Comparison of ENCODE assay signal across 8 cellular contexts in the genomic region with DNA sequence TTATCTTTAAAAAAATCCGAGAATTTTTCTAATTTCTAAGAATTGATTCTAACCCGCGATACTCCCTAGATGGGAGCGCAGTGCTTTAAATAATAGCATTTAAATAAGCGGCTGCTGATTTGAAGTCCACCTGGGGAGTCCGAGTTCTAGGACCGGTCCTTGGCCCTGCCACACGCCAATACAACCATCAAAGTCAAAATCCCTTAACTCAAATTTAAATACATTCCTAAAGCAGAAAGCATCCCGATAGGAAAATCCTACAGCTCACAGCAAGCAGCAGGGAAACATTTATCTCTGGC. TPM values are rescaled to one million over a fixed set of nuclear protein-coding genes. Genes with fewer than 3 reads are reported as not detected.
DNase-seq lines count a peak whose midpoint lies in the region; ATAC-seq, FAIRE-seq and TF ChIP-seq lines count a peak whose summit lies in the region.

No MANE protein-coding gene starts in this region.

- no peak for TF ChIP-seq EP300 in A549 (IDR thresholded peaks at IDR 0.05)

- H3K4me1 ChIP-seq in A549, result peaks cover 58% of the 10 kb centered on the region
- peaks cover 18% of the 10 kb centered on the region for H3K4me1 ChIP-seq in mononuclear cell (ENCODE audit: insufficient read depth, low read length)

- H3K27ac ChIP-seq in A549 (peak overlapping the region; percentile 91 to 96), brain microvascular endothelial cell (peak overlapping the region; percentile 98)

- H3K36me3 ChIP-seq in brain microvascular endothelial cell (replicated peaks), result no peaks in the 10 kb centered on the region

- POLR2A ChIA-PET in A549 (lab: Yijun Ruan, JAX), result interaction anchor here (0.7 to 3.6 kb wide), 10 partner anchors 19 to 283 kb away, joined by 3 to 66 read pairs (median 3); a partner anchor contains a TSS
- POLR2A ChIA-PET in HEK293T (lab: Yijun Ruan, JAX), result interaction anchor here (0.6 to 1.4 kb wide), 9 partner anchors 8 to 1737 kb away, joined by 3 to 9 read pairs (median 3); a partner anchor contains a TSS

- H3K4me3 ChIP-seq in A549 (peak overlapping the region; percentile 86), brain microvascular endothelial cell (ENCODE audit: low read depth, low read length) (peak overlapping the region; percentile 53), mononuclear cell (ENCODE audit: low read length) (peak overlapping the region; percentile 65)

- TF ChIP-seq CTCF in A549 (IDR thresholded peaks at IDR 0.05) (no peak), brain microvascular endothelial cell (IDR thresholded peaks at IDR 0.05; ENCODE audit: low read depth, low read length, missing control alignments) (no peak)

- H3K9me3 ChIP-seq in A549, result no peaks in the 10 kb centered on the region
- no peaks in the 10 kb centered on the region for H3K9me3 ChIP-seq in mononuclear cell (ENCODE audit: low read depth, low read length)

- no peak for FAIRE-seq in A549 (lab: Jason Lieb, UNC)

- peak; percentile 4 to 23; a peak in 5 of 6 replicates for ATAC-seq in A549

- no peak for TF ChIP-seq POLR2A in A549 (IDR thresholded peaks at IDR 0.05; ENCODE audit: low read length)

- WGBS in A549 (ENCODE audit: missing lambda C conversion rate), result 2% methylated on average over 9 of the region's 9 CpGs

- TF ChIP-seq RAD21 in A549 (conservative IDR thresholded peaks at IDR 0.05 in 1 of 2, IDR thresholded peaks at IDR 0.05 in 1 of 2), result no peak

- H3K27me3 ChIP-seq in brain microvascular endothelial cell (replicated peaks) (no peaks in the 10 kb centered on the region), mononuclear cell (ENCODE audit: insufficient read depth, low read length) (no peaks in the 10 kb centered on the region)

- H3K4me2 ChIP-seq in A549, result peak overlapping the region; percentile 83

- DNase-seq in A549 (ENCODE audit: low read depth in 1 of 2, low spot score in 1 of 2) (no peak), HEK293T (ENCODE audit: extremely low spot score) (peak; percentile 6), brain microvascular endothelial cell (peak; percentile 1), AG08395 (ENCODE audit: low spot score) (no peak), NCI-H748 treated with DMSO at 0.1 percent for 48 hours (lab: John Stamatoyannopoulos, UW) (no peak)
- no peak for DNase-seq in stimulated activated CD4-positive, alpha-beta T cell treated with anti-CD3 and anti-CD28 coated beads, Interleukin-4, amount 100 ng/mL, for 24 hours
- DNase-seq in effector CD4-positive, alpha-beta T cell, result no peak

- in situ Hi-C loops in brain microvascular endothelial cell (cut with HindIII; ENCODE audit: low pct_ligation_motif_present, low sequenced_read_pairs), result no loop called here

- CTCF ChIA-PET in A549 (lab: Yijun Ruan, JAX) (interaction anchor here (0.6 to 9.1 kb wide), 29 partner anchors 8 to 137 kb away, joined by 3 to 83 read pairs (median 6); a partner anchor contains a TSS), HEK293T (lab: Yijun Ruan, JAX) (interaction anchor here (0.7 to 1.7 kb wide), 3 partner anchors 23 to 901 kb away, joined by 3 to 14 read pairs (median 3); no protein-coding TSS in a partner anchor)

TF ChIP-seq in A549, 52 proteins besides CTCF, POLR2A, EP300 and RAD21:
- no peak for TF ChIP-seq HOXB5 (CRISPR knock-in tag; IDR thresholded peaks at IDR 0.05)

TF ChIP-seq in HEK293T, 16 proteins besides CTCF, POLR2A, EP300 and RAD21:
- TF ChIP-seq SUZ12 (IDR thresholded peaks at IDR 0.05) (no peak), FOXK2 (IDR thresholded peaks at IDR 0.05) (no peak), ELF4 (IDR thresholded peaks at IDR 0.05) (no peak), CTBP1 (IDR thresholded peaks at IDR 0.05; ENCODE audit: borderline replicate concordance) (no peak), ARNT (IDR thresholded peaks at IDR 0.05) (no peak), ZNF384 (IDR thresholded peaks at IDR 0.05) (no peak), LEF1 (IDR thresholded peaks at IDR 0.05; ENCODE audit: borderline replicate concordance) (no peak), TARDBP (IDR thresholded peaks at IDR 0.05) (no peak), HDGF (IDR thresholded peaks at IDR 0.05; ENCODE audit: borderline replicate concordance) (no peak)
- TF ChIP-seq, protein P1, sequence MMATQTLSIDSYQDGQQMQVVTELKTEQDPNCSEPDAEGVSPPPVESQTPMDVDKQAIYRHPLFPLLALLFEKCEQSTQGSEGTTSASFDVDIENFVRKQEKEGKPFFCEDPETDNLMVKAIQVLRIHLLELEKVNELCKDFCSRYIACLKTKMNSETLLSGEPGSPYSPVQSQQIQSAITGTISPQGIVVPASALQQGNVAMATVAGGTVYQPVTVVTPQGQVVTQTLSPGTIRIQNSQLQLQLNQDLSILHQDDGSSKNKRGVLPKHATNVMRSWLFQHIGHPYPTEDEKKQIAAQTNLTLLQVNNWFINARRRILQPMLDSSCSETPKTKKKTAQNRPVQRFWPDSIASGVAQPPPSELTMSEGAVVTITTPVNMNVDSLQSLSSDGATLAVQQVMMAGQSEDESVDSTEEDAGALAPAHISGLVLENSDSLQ (IDR thresholded peaks at IDR 0.05), result no peak

RNA-seq across cellular contexts. Expression of a gene that starts 0.5 kb away (rescaled TPM):
- polyA plus RNA-seq in A549 (2011; rRNA removed) (132 and 187 TPM in 2 replicates), A549 (2017; fragmentation: RNase III; extraction: RNeasy Plus Mini Kit Qiagen cat#74134 plus additional on column Dnase treatment) (92.3 to 96.5 TPM (median 93.3 TPM) in 3 replicates)
- 28.9 and 30.3 TPM in 2 replicates for polyA plus RNA-seq in A549 (2012; cell fraction: cytosol; rRNA removed)
- 23.6 and 46.4 TPM in 2 replicates for polyA plus RNA-seq in A549 (2012; cell fraction: nucleus; rRNA removed)
- 71.8 and 77.7 TPM in 2 replicates for polyA minus RNA-seq in A549 (2011; rRNA and poly(A)+ RNA removed)
- total RNA-seq in mononuclear cell, result 4.1 TPM

RNA-seq across cellular contexts. Expression of a gene that starts 39.2 kb away (rescaled TPM):
- polyA plus RNA-seq in A549 (2011; rRNA removed), result 32.2 and 33.2 TPM in 2 replicates
- polyA plus RNA-seq in A549 (2012; cell fraction: cytosol; rRNA removed), result 10.6 and 12.9 TPM in 2 replicates
- polyA plus RNA-seq in A549 (2012; cell fraction: nucleus; rRNA removed), result 12.4 TPM in 2 replicates
- 20.7 to 25.8 TPM (median 21.4 TPM) in 3 replicates for polyA plus RNA-seq in A549 (2017; fragmentation: RNase III; extraction: RNeasy Plus Mini Kit Qiagen cat#74134 plus additional on column Dnase treatment)
- polyA minus RNA-seq in A549 (2011; rRNA and poly(A)+ RNA removed), result 34.7 and 36.7 TPM in 2 replicates
- total RNA-seq in mononuclear cell, result 2.3 TPM

Comparison
In these comparisons a context has a peak if more than half of its experiments do, and no peak if none do; other contexts are left out.
1. DNase-seq: peak in HEK293T (single experiment) and brain microvascular endothelial cell (single experiment); none in A549 (0 of 2), AG08395 (single experiment), stimulated activated CD4-positive, alpha-beta T cell treated with anti-CD3 and anti-CD28 coated beads, Interleukin-4, amount 100 ng/mL, for 24 hours (single experiment), effector CD4-positive, alpha-beta T cell (single experiment) and NCI-H748 treated with DMSO at 0.1 percent for 48 hours (single experiment).
2. Peak in every context shown above with its lines, with median percentiles within 50 percentile points of each other: H3K4me3 ChIP-seq.